10 cellular contexts compared by ENCODE assay signal in the genomic region with DNA sequence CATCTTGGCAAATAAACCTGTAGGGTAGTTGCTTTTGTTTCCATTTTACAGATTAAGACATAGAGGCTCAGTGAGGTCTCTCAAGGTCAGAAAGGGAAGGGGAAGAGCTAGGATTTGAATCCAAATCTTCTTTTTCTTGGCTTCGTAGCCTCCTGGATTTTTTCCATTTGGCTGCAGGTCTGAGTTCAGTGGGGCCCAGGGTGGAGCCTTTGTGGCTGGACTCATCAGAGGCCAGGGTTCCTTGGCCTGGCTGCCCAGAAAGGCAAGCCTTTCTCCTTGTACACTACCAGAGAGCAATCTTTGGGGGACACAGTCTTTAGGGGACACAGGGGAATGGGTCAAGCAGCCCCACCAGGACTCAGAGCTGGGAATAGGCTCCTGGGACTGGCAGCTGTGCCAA. TPM values are rescaled to one million over a fixed set of nuclear protein-coding genes. Genes with fewer than 3 reads are reported as not detected.
DNase-seq lines count a peak whose midpoint lies in the region; ATAC-seq and TF ChIP-seq lines count a peak whose summit lies in the region.
"Had no signal": no experiment of that assay in that cellular context is flagged by ENCODE, and none has a peak within 500 bp of the region (broad histone marks: within the 10 kb centered on the region; RNA-seq: fewer than 3 reads in every experiment).

No MANE protein-coding gene starts in this region.

- no peaks in the 10 kb centered on the region for H3K36me3 Mint-ChIP-seq in T-helper 2 cell treated with Interferon-gamma antibody and Interleukin-4, amounts not matched to agents 5 μg/mL and 100 μg/mL, for 36 hours (ENCODE audit: low read depth)
- H3K36me3 Mint-ChIP-seq: IgD-negative memory B cell had no signal

- H3K27ac ChIP-seq in ascending aorta = peak overlapping the region; percentile 97 to 98
- H3K27ac ChIP-seq in layer of hippocampus (ENCODE audit: low read depth, low read length) = peak overlapping the region; percentile 59
- H3K27ac ChIP-seq in thoracic aorta = peak overlapping the region; percentile 96

- H3K4me1 Mint-ChIP-seq in T-helper 2 cell treated with Interferon-gamma antibody and Interleukin-4, amounts not matched to agents 5 μg/mL and 100 μg/mL, for 36 hours (ENCODE audit: low read depth) = peaks cover 45% of the 10 kb centered on the region

- no peak overlapping the region for H3K4me3 Mint-ChIP-seq in T-helper 2 cell treated with Interferon-gamma antibody and Interleukin-4, amounts not matched to agents 5 μg/mL and 100 μg/mL, for 36 hours
- H3K4me3 Mint-ChIP-seq: nephron progenitor cell had no signal

- intact Hi-C loops in ascending aorta (cut with DNase I) = loop anchor here (10.0 kb wide), 2 partner anchors 202 to 348 kb away; no protein-coding TSS in a partner anchor

- TF ChIP-seq CTCF in ascending aorta (IDR thresholded peaks at IDR 0.05) = no peak
- TF ChIP-seq CTCF in thoracic aorta (IDR thresholded peaks at IDR 0.05) = no peak

- DNase-seq in T-helper 2 cell treated with Interferon-gamma antibody and Interleukin-4, amounts not matched to agents 5 μg/mL and 100 μg/mL, for 36 hours (ENCODE audit: low spot score) = no peak
- DNase-seq in T-helper 2 cell = no peak
- peak in 1 of 2 donors; percentile 70 for DNase-seq in ascending aorta (ENCODE audit: low spot score in 2 of 2)
- no peak for DNase-seq in thoracic aorta (ENCODE audit: low spot score)
- no peak for DNase-seq in DMS114 treated with DMSO at 0.1 percent for 48 hours (lab: John Stamatoyannopoulos, UW; ENCODE audit: unreplicated experiment)
- DNase-seq in EL = no peak
- DNase-seq in NK-92 (lab: John Stamatoyannopoulos, UW; ENCODE audit: unreplicated experiment) = no peak

- no peak overlapping the region for H3K4me3 ChIP-seq in ascending aorta
- H3K4me3 ChIP-seq in thoracic aorta = no peak overlapping the region

- peaks cover 2% of the 10 kb centered on the region for H3K27me3 Mint-ChIP-seq in T-helper 2 cell treated with Interferon-gamma antibody and Interleukin-4, amounts not matched to agents 5 μg/mL and 100 μg/mL, for 36 hours (ENCODE audit: low read depth)
- H3K27me3 Mint-ChIP-seq: IgD-negative memory B cell had no signal

- H3K36me3 ChIP-seq in ascending aorta = no peaks in the 10 kb centered on the region
- no peaks in the 10 kb centered on the region for H3K36me3 ChIP-seq in thoracic aorta

- peak; percentile 8 for ATAC-seq in thoracic aorta (ENCODE audit: insufficient number of reproducible peaks, low FRiP score, low read depth)

- H3K9me3 Mint-ChIP-seq in T-helper 2 cell treated with Interferon-gamma antibody and Interleukin-4, amounts not matched to agents 5 μg/mL and 100 μg/mL, for 36 hours = no peaks in the 10 kb centered on the region
- H3K9me3 Mint-ChIP-seq: IgD-negative memory B cell, nephron progenitor cell had no signal

- H3K27me3 ChIP-seq in ascending aorta (no peaks in the 10 kb centered on the region), layer of hippocampus (ENCODE audit: control insufficient read depth, insufficient read depth, low read length) (no peaks in the 10 kb centered on the region), thoracic aorta (replicated peaks; ENCODE audit: insufficient read depth) (no peaks in the 10 kb centered on the region)

- H3K9me3 ChIP-seq in ascending aorta = no peaks in the 10 kb centered on the region
- H3K9me3 ChIP-seq in thoracic aorta = no peaks in the 10 kb centered on the region

- H3K27ac Mint-ChIP-seq in T-helper 2 cell treated with Interferon-gamma antibody and Interleukin-4, amounts not matched to agents 5 μg/mL and 100 μg/mL, for 36 hours = peak overlapping the region; percentile 69

- H3K4me1 ChIP-seq in ascending aorta (peaks cover 32 to 79% of the 10 kb centered on the region in 2 donors), thoracic aorta (ENCODE audit: control insufficient read depth in 1 of 2, low read depth in 2 of 2) (peaks cover 60 to 99% of the 10 kb centered on the region in 2 donors)

RNA-seq across cellular contexts. Expression of gene TRAF1, which starts 10.5 kb away (rescaled TPM):
- total RNA-seq in ascending aorta (16.7 TPM), thoracic aorta (10 to 100 TPM; 36.4 to 52.5 TPM)
